Comparison of ENCODE assay signal across 10 cellular contexts in the genomic region with DNA sequence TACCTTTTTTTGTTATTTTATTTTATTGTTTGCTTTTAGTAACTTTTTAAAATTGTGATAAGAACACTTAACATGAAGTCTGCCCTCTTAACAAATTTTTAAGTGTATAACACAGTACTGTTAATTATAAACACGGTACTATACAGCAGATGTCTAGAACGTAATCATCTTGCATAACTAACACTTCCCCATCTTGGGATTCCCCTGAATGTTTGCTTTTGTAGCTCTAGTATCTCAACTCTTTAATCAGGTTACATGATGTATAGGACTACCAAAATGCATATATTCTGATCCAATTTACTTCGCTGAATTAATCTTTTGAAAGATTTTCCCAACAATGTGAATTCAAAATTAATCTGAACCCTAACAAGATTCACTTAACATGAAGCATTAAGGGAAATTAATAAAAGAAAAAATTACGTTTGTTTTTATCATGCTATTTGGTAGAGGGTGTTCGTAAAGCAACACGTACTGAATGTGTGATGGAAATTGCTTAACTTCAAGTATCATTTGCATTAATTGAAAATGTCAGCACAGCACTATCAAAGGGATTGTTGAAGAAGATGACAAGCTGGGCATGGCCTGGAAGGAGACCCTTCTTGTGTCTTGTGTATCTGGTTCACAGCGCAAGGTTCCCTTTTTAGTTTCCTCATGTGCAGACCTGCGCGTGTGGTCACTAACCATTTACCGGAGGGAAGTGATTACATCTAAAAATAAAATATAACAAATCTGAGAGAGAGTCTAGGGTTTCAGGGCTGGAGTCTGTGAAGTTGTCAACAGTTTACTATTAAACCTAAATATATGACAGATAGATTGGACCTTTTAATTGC. TPM values are rescaled to one million over a fixed set of nuclear protein-coding genes. Genes with fewer than 3 reads are reported as not detected.
A peak's percentile ranks its signal among the peaks of the same experiment; 100 is the strongest.
DNase-seq lines count a peak whose midpoint lies in the region; ATAC-seq lines count a peak whose summit lies in the region.
"Had no signal": no experiment of that assay in that cellular context is flagged by ENCODE, and none has a peak within 500 bp of the region (broad histone marks: within the 10 kb centered on the region; RNA-seq: fewer than 3 reads in every experiment).

No MANE protein-coding gene starts in this region.

- peaks cover 14% of the 10 kb centered on the region; the same call in 1 of the 2 replicates for H3K36me3 ChIP-seq in SK-N-MC (ENCODE audit: insufficient read depth, low read length)

- no peak overlapping the region for H3K27ac ChIP-seq in SK-N-MC
- H3K27ac ChIP-seq: foreskin keratinocyte, PC-9 had no signal

- no peaks in the 10 kb centered on the region for H3K36me3 Mint-ChIP-seq in activated CD8-positive, alpha-beta memory T cell treated with anti-CD3 and anti-CD28 coated beads, Interleukin-2, amount 10 ng/mL, durations not matched to agents 7 days and 5 days

- no peak overlapping the region for H3K4me3 ChIP-seq in SK-N-MC
- H3K4me3 ChIP-seq: PC-9 had no signal

- no peaks in the 10 kb centered on the region for H3K9me3 ChIP-seq in SK-N-MC (ENCODE audit: low read depth, low read length)

- H3K9ac ChIP-seq in SK-N-MC (ENCODE audit: insufficient read length) = peak overlapping the region; percentile 1

- H3K27me3 Mint-ChIP-seq in activated CD8-positive, alpha-beta memory T cell treated with anti-CD3 and anti-CD28 coated beads, Interleukin-2, amount 10 ng/mL, durations not matched to agents 7 days and 5 days = peaks cover 15% of the 10 kb centered on the region

- no peaks in the 10 kb centered on the region for H3K9me3 Mint-ChIP-seq in activated CD8-positive, alpha-beta memory T cell treated with anti-CD3 and anti-CD28 coated beads, Interleukin-2, amount 10 ng/mL, durations not matched to agents 7 days and 5 days (ENCODE audit: low read depth)

- H3K27ac Mint-ChIP-seq in activated CD8-positive, alpha-beta memory T cell treated with anti-CD3 and anti-CD28 coated beads, Interleukin-2, amount 10 ng/mL, durations not matched to agents 7 days and 5 days = no peak overlapping the region

- DNase-seq in SK-N-MC (ENCODE audit: low read depth, low spot score) (no peak), HK-2 (ENCODE audit: unreplicated experiment) (no peak), DMS53 treated with DMSO at 0.1 percent for 48 hours (lab: John Stamatoyannopoulos, UW; ENCODE audit: unreplicated experiment) (no peak)
- no peak for DNase-seq in stimulated activated CD8-positive, alpha-beta memory T cell treated with anti-CD3 and anti-CD28 coated beads, Interleukin-4, amount 100 ng/mL, for 48 hours
- DNase-seq in activated CD8-positive, alpha-beta memory T cell treated with anti-CD3 and anti-CD28 coated beads, Interleukin-2, amount 10 ng/mL, durations not matched to agents 7 days and 5 days = no peak
- DNase-seq: foreskin keratinocyte, PC-9 had no signal

- H3K4me3 Mint-ChIP-seq in activated CD8-positive, alpha-beta memory T cell treated with anti-CD3 and anti-CD28 coated beads, Interleukin-2, amount 10 ng/mL, durations not matched to agents 7 days and 5 days = no peak overlapping the region

- CTCF ChIA-PET in activated CD8-positive, alpha-beta memory T cell treated with anti-CD3 and anti-CD28 coated beads, Interleukin-2, amount 10 ng/mL, durations not matched to agents 7 days and 5 days (lab: Charles Lee) = no interaction called here

- peaks cover 3% of the 10 kb centered on the region for H3K4me1 Mint-ChIP-seq in activated CD8-positive, alpha-beta memory T cell treated with anti-CD3 and anti-CD28 coated beads, Interleukin-2, amount 10 ng/mL, durations not matched to agents 7 days and 5 days

- ATAC-seq in GM18502 (IDR thresholded peaks at IDR 0.05; ENCODE audit: poor library complexity, unreplicated experiment) (peak; percentile 87), GM21367 (IDR thresholded peaks at IDR 0.05; ENCODE audit: unreplicated experiment) (peak; percentile 88), HG03103 (IDR thresholded peaks at IDR 0.05; ENCODE audit: low read depth, unreplicated experiment) (peak; percentile 81)
- ATAC-seq in activated CD8-positive, alpha-beta memory T cell treated with anti-CD3 and anti-CD28 coated beads, Interleukin-2, amount 10 ng/mL, durations not matched to agents 7 days and 5 days = no peak
- ATAC-seq: foreskin keratinocyte had no signal

RNA-seq across cellular contexts. Expression of a gene that starts 15.2 kb away (rescaled TPM):
- under 1 TPM in 1 of 2 experiments, not detected in 1; 0.40 TPM for total RNA-seq in activated CD8-positive, alpha-beta memory T cell treated with anti-CD3 and anti-CD28 coated beads, Interleukin-2, amount 10 ng/mL, durations not matched to agents 7 days and 5 days
- total RNA-seq: foreskin keratinocyte, PC-9 had no signal
